ENCODE assay signal across 7 cellular contexts in the genomic region with DNA sequence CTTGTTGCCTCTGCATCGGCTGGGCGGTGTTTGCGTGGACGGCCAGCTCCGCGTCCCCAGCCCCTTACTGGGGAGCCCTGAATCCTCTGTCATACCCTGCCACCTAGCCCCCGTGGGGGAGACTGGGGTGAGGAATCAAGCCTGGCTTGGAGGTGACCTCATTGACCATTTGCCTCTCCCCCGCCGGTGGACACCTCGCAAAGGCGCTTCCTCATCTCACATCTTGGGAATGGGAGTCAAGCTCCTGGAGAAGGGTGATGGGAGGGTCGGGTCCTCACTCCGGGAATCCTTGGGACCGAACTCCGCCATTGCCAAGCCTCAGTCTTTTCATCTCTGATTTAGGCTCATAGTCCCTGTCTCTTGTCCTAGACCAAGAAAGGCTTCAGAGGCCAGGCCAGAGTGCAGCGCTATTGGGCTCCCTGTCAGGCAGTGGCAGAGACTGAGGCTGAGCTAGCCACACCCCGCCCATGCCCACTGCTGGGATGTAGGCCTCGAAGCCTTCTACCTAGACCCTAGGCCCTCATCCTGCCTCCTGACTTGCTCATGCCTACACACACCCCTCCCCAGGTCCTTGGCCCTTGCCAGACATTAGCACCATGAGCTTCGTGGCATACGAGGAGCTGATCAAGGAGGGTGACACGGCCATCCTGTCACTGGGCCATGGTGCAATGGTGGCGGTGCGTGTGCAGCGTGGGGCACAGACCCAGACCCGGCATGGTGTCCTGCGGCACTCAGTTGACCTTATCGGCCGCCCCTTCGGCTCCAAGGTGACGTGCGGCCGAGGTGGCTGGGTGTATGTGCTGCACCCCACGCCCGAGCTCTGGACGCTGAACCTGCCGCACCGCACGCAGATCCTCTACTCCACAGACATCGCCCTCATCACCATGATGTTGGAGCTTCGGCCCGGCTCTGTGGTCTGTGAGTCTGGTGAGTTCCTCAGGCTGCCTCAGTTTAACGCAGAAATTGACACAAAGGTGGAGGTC. TPM values are rescaled to one million over a fixed set of nuclear protein-coding genes. Genes with fewer than 3 reads are reported as not detected.
DNase-seq lines count a peak whose midpoint lies in the region; ATAC-seq lines count a peak whose summit lies in the region.

No MANE protein-coding gene starts in this region.

- peaks cover 3% of the 10 kb centered on the region for H3K36me3 Mint-ChIP-seq in activated CD4-positive, alpha-beta memory T cell treated with anti-CD3 and anti-CD28 coated beads, Interleukin-2, amount 10 ng/mL, durations not matched to agents 7 days and 5 days (ENCODE audit: low read depth)

- peak overlapping the region; percentile 92 for H3K27ac Mint-ChIP-seq in activated CD4-positive, alpha-beta memory T cell treated with anti-CD3 and anti-CD28 coated beads, Interleukin-2, amount 10 ng/mL, durations not matched to agents 7 days and 5 days
- peak overlapping the region; percentile 99 for H3K27ac Mint-ChIP-seq in stimulated activated naive CD8-positive, alpha-beta T cell treated with anti-CD3 and anti-CD28 coated beads, Interleukin-15, amount 100 ng/mL, for 72 hours

- H3K27me3 Mint-ChIP-seq in activated CD4-positive, alpha-beta memory T cell treated with anti-CD3 and anti-CD28 coated beads, Interleukin-2, amount 10 ng/mL, durations not matched to agents 7 days and 5 days = peaks cover 6% of the 10 kb centered on the region
- H3K27me3 Mint-ChIP-seq in stimulated activated naive CD8-positive, alpha-beta T cell treated with anti-CD3 and anti-CD28 coated beads, Interleukin-15, amount 100 ng/mL, for 72 hours = peaks cover under 1% of the 10 kb centered on the region

- no peak for DNase-seq in activated CD4-positive, alpha-beta memory T cell treated with anti-CD3 and anti-CD28 coated beads, Interleukin-2, amount 10 ng/mL, durations not matched to agents 7 days and 5 days
- no peak for DNase-seq in stimulated activated naive CD8-positive, alpha-beta T cell treated with anti-CD3 and anti-CD28 coated beads, Interleukin-15, amount 100 ng/mL, for 72 hours
- DNase-seq in C1 segment of cervical spinal cord (lab: John Stamatoyannopoulos, UW) (no peak), DMS79 (lab: John Stamatoyannopoulos, UW) (no peak), midbrain (lab: John Stamatoyannopoulos, UW) (no peak)

- H3K4me3 Mint-ChIP-seq in activated CD4-positive, alpha-beta memory T cell treated with anti-CD3 and anti-CD28 coated beads, Interleukin-2, amount 10 ng/mL, durations not matched to agents 7 days and 5 days = peak overlapping the region; percentile 89
- H3K4me3 Mint-ChIP-seq in stimulated activated naive CD8-positive, alpha-beta T cell treated with anti-CD3 and anti-CD28 coated beads, Interleukin-15, amount 100 ng/mL, for 72 hours = peak overlapping the region; percentile 98 to 99

- H3K4me3 ChIP-seq in iPS-11a (ENCODE audit: low read depth, low read length) = peak overlapping the region; percentile 98

- CTCF ChIA-PET in activated CD4-positive, alpha-beta memory T cell treated with anti-CD3 and anti-CD28 coated beads, Interleukin-2, amount 10 ng/mL, durations not matched to agents 7 days and 5 days (lab: Charles Lee) = interaction anchor here (1.6 to 2.2 kb wide), 3 partner anchors 9 to 32 kb away, joined by 5 to 10 read pairs (median 6); partner anchors contain the start of gene BAG5

- ATAC-seq in HG02763 (IDR thresholded peaks at IDR 0.05; ENCODE audit: unreplicated experiment) = peak; percentile 3
- ATAC-seq in stimulated activated naive CD8-positive, alpha-beta T cell treated with anti-CD3 and anti-CD28 coated beads, Interleukin-15, amount 100 ng/mL, for 72 hours = no peak

- peaks cover 36% of the 10 kb centered on the region for H3K4me1 Mint-ChIP-seq in activated CD4-positive, alpha-beta memory T cell treated with anti-CD3 and anti-CD28 coated beads, Interleukin-2, amount 10 ng/mL, durations not matched to agents 7 days and 5 days
- H3K4me1 Mint-ChIP-seq in stimulated activated naive CD8-positive, alpha-beta T cell treated with anti-CD3 and anti-CD28 coated beads, Interleukin-15, amount 100 ng/mL, for 72 hours = peaks cover 55% of the 10 kb centered on the region

- POLR2A ChIA-PET in activated CD4-positive, alpha-beta memory T cell treated with anti-CD3 and anti-CD28 coated beads, Interleukin-2, amount 10 ng/mL, durations not matched to agents 7 days and 5 days (lab: Charles Lee) = interaction anchor here (0.8 to 5.8 kb wide), 10 partner anchors 10 to 195 kb away, joined by 3 to 50 read pairs (median 4); partner anchors contain the start of genes BAG5, COA8, EIF5 and XRCC3

- H3K9me3 Mint-ChIP-seq in activated CD4-positive, alpha-beta memory T cell treated with anti-CD3 and anti-CD28 coated beads, Interleukin-2, amount 10 ng/mL, durations not matched to agents 7 days and 5 days = no peaks in the 10 kb centered on the region
- no peaks in the 10 kb centered on the region for H3K9me3 Mint-ChIP-seq in stimulated activated naive CD8-positive, alpha-beta T cell treated with anti-CD3 and anti-CD28 coated beads, Interleukin-15, amount 100 ng/mL, for 72 hours

RNA-seq across cellular contexts. Expression of gene TRMT61A, which starts 0.7 kb away (rescaled TPM):
- 1 to 10 TPM; 4.5 to 5.1 TPM for total RNA-seq in activated CD4-positive, alpha-beta memory T cell treated with anti-CD3 and anti-CD28 coated beads, Interleukin-2, amount 10 ng/mL, durations not matched to agents 7 days and 5 days

RNA-seq across cellular contexts. Expression of gene CKB, which starts 7.0 kb away (rescaled TPM):
- 1 to 10 TPM; 3.8 to 5.5 TPM for total RNA-seq in activated CD4-positive, alpha-beta memory T cell treated with anti-CD3 and anti-CD28 coated beads, Interleukin-2, amount 10 ng/mL, durations not matched to agents 7 days and 5 days

RNA-seq across cellular contexts. Expression of gene BAG5, which starts 32.8 kb away (rescaled TPM):
- total RNA-seq in activated CD4-positive, alpha-beta memory T cell treated with anti-CD3 and anti-CD28 coated beads, Interleukin-2, amount 10 ng/mL, durations not matched to agents 7 days and 5 days = 10 to 100 TPM; 29.1 to 29.9 TPM

RNA-seq across cellular contexts. Expression of gene COA8, which starts 33.1 kb away (rescaled TPM):
- 10 to 100 TPM; 27.5 to 31.0 TPM for total RNA-seq in activated CD4-positive, alpha-beta memory T cell treated with anti-CD3 and anti-CD28 coated beads, Interleukin-2, amount 10 ng/mL, durations not matched to agents 7 days and 5 days
